In the genomic region with DNA sequence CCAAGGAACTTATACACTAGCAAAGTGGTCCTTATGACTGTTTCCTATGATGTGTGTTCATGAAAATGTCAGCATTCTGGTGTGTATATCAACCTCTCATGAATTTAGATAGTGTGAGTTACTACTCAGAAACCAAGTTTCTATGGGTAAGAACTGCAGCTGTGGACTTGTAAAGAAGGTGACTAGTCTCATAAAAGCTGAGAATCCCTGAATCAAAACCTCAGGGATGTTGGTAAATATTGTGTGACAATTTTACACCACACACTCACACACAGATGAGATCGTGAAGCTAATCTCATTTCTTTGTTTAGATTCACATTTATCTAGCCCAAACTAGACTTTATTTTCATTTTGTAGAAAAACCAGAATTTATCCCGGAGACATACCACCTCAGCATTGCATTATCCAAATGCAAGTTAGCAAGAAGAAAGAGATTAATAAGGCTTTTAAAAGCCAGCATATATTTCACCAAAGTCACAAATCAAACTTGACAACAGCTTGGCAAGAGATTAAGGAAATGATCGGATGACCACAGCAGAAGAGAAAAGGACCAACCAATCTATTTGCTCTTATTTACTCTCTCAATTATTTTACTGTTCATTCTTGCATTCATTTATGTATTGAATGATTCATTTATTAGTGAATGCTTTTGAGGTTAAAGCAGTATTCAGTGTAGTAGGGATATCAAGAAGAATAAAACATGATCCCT, we compare ENCODE assay signal across 13 cellular contexts.
"Had no signal": no experiment of that assay in that cellular context is flagged by ENCODE, and none has a peak within 500 bp of the region (broad histone marks: within the 10 kb centered on the region; RNA-seq: fewer than 3 reads in every experiment).

No MANE protein-coding gene starts in this region.

- ATAC-seq: gastrocnemius medialis; heart left ventricle; stimulated activated naive CD8-positive, alpha-beta T cell treated with anti-CD3 and anti-CD28 coated beads, Interleukin-15, Interleukin-2, amounts not matched to agents 100 U/mL and 50 U/mL, for 24 hours; WTC11 had no signal

- H3K4me1 ChIP-seq: colonic mucosa, left ventricle myocardium inferior had no signal

- H3K4me3 ChIP-seq: colonic mucosa, gastrocnemius medialis, heart left ventricle, left ventricle myocardium inferior, transverse colon had no signal

- H3K9me3 ChIP-seq: colonic mucosa, gastrocnemius medialis, transverse colon had no signal

- H3K27me3 ChIP-seq: colonic mucosa, gastrocnemius medialis, heart left ventricle, transverse colon had no signal

- DNase-seq: activated CD4-positive, alpha-beta memory T cell treated with anti-CD3 and anti-CD28 coated beads for 36 hours; activated CD4-positive, alpha-beta T cell treated with anti-CD3 and anti-CD28 coated beads for 4 hours; activated naive CD4-positive, alpha-beta T cell treated with Interleukin-2 at 50 U/mL for 16 hours; activated naive CD8-positive, alpha-beta T cell treated with anti-CD3 and anti-CD28 coated beads, Interleukin-2, amount 10 ng/mL, durations not matched to agents 7 days and 5 days; anterior cingulate cortex; colonic mucosa; gastrocnemius medialis; heart left ventricle; kidney glomerular epithelial cell; left ventricle myocardium inferior; stimulated activated naive CD8-positive, alpha-beta T cell treated with anti-CD3 and anti-CD28 coated beads, Interleukin-15, Interleukin-2, amounts not matched to agents 100 U/mL and 50 U/mL, for 24 hours; transverse colon had no signal

- H3K36me3 ChIP-seq: colonic mucosa, gastrocnemius medialis, heart left ventricle, left ventricle myocardium inferior, transverse colon had no signal

- H3K27ac ChIP-seq: colonic mucosa, gastrocnemius medialis, heart left ventricle, left ventricle myocardium inferior, transverse colon had no signal
